Comparison of ENCODE assay signal across 22 cellular contexts in genomic region chr7:2771274-2771711, GRCh38.
DNase-seq lines count a peak whose midpoint lies in the region; ATAC-seq, FAIRE-seq and TF ChIP-seq lines count a peak whose summit lies in the region.
"Had no signal": no experiment of that assay in that cellular context is flagged by ENCODE, and none has a peak within 500 bp of the region (broad histone marks: within the 10 kb centered on the region; RNA-seq: fewer than 3 reads in every experiment).

No MANE protein-coding gene starts in this region.

- H3K9me3 ChIP-seq in right atrium auricular region, result no peaks in the 10 kb centered on the region
- H3K9me3 ChIP-seq in effector memory CD4-positive, alpha-beta T cell (ENCODE audit: control insufficient read depth, low read length), result no peaks in the 10 kb centered on the region
- H3K9me3 ChIP-seq: Caco-2, SJCRH30, suprapubic skin had no signal

- peak; percentile 96 for FAIRE-seq in urothelium cell line (lab: Jason Lieb, UNC)
- FAIRE-seq: astrocyte, GM12878, islet of Langerhans, TTC549 had no signal

- no peaks in the 10 kb centered on the region for H3K27me3 ChIP-seq in right atrium auricular region
- no peaks in the 10 kb centered on the region for H3K27me3 ChIP-seq in effector memory CD4-positive, alpha-beta T cell (replicated peaks; ENCODE audit: control insufficient read depth, insufficient read depth, low read length, poor library complexity, severe bottlenecking)
- H3K27me3 ChIP-seq: SJCRH30, suprapubic skin had no signal

- DNase-seq in Right ventricle myocardium superior (no peak), right atrium auricular region (ENCODE audit: low spot score) (no peak), OCI-M2 (lab: John Stamatoyannopoulos, UW; ENCODE audit: unreplicated experiment) (peak; percentile 11), fibroblast of pulmonary artery (ENCODE audit: low read depth) (peak; percentile 61), urothelium cell line (ENCODE audit: low spot score) (no peak), superior temporal gyrus (ENCODE audit: extremely low spot score) (no peak)
- no peak for DNase-seq in effector memory CD4-positive, alpha-beta T cell
- DNase-seq: activated CD8-positive, alpha-beta memory T cell treated with anti-CD3 and anti-CD28 coated beads for 24 hours; Caco-2; cortex of kidney; GOT3; NCI-H1417; NCI-H510A; SJCRH30; stimulated activated CD4-positive, alpha-beta T cell treated with anti-CD3 and anti-CD28 coated beads, Interleukin-1b, Interleukin-23, amount 100 ng/mL, for 48 hours had no signal

- no peak overlapping the region for H3K27ac ChIP-seq in right atrium auricular region
- H3K27ac ChIP-seq in effector memory CD4-positive, alpha-beta T cell (ENCODE audit: insufficient read depth, low read length, poor library complexity, severe bottlenecking), result no peak overlapping the region
- H3K27ac ChIP-seq: HL-60, SJCRH30, suprapubic skin had no signal

- H3K4me1 ChIP-seq in right atrium auricular region, result no peaks in the 10 kb centered on the region
- H3K4me1 ChIP-seq in effector memory CD4-positive, alpha-beta T cell (ENCODE audit: control insufficient read depth, insufficient read depth, low read length, poor library complexity, severe bottlenecking), result no peaks in the 10 kb centered on the region
- H3K4me1 ChIP-seq: SJCRH30 had no signal

- intact Hi-C loops in Right ventricle myocardium superior (cut with DNase I), result no loop called here

- H3K36me3 ChIP-seq in right atrium auricular region, result peaks cover 4% of the 10 kb centered on the region
- no peaks in the 10 kb centered on the region for H3K36me3 ChIP-seq in effector memory CD4-positive, alpha-beta T cell (ENCODE audit: control insufficient read depth, insufficient read depth, low read length)
- H3K36me3 ChIP-seq: suprapubic skin had no signal

- ATAC-seq in Right ventricle myocardium superior (ENCODE audit: poor library complexity), result peak; percentile 43
- ATAC-seq in GM21576 (IDR thresholded peaks at IDR 0.05; ENCODE audit: unreplicated experiment), result no peak
- ATAC-seq: GM12878 had no signal

- TF ChIP-seq CTCF in right atrium auricular region (IDR thresholded peaks at IDR 0.05), result no peak
- TF ChIP-seq CTCF in fibroblast of pulmonary artery (IDR thresholded peaks at IDR 0.05; ENCODE audit: low read length, missing control alignments), result no peak

- H3K4me3 ChIP-seq in right atrium auricular region, result no peak overlapping the region
- no peak overlapping the region for H3K4me3 ChIP-seq in fibroblast of pulmonary artery (replicated peaks; ENCODE audit: low read depth, low read length)
- no peak overlapping the region for H3K4me3 ChIP-seq in effector memory CD4-positive, alpha-beta T cell (ENCODE audit: insufficient read depth, low read depth, low read length, poor library complexity, severe bottlenecking)
- H3K4me3 ChIP-seq: GM12878, SJCRH30, suprapubic skin had no signal

Comparison
In these comparisons a context has a peak if more than half of its experiments do, and no peak if none do; other contexts are left out.
1. DNase-seq: peak in OCI-M2 (single experiment) and fibroblast of pulmonary artery (single experiment); none in Right ventricle myocardium superior (single experiment), right atrium auricular region (single experiment), urothelium cell line (single experiment), superior temporal gyrus (single experiment) and effector memory CD4-positive, alpha-beta T cell (0 of 3).